Comparison of ENCODE assay signal across 13 cellular contexts in the genomic region with DNA sequence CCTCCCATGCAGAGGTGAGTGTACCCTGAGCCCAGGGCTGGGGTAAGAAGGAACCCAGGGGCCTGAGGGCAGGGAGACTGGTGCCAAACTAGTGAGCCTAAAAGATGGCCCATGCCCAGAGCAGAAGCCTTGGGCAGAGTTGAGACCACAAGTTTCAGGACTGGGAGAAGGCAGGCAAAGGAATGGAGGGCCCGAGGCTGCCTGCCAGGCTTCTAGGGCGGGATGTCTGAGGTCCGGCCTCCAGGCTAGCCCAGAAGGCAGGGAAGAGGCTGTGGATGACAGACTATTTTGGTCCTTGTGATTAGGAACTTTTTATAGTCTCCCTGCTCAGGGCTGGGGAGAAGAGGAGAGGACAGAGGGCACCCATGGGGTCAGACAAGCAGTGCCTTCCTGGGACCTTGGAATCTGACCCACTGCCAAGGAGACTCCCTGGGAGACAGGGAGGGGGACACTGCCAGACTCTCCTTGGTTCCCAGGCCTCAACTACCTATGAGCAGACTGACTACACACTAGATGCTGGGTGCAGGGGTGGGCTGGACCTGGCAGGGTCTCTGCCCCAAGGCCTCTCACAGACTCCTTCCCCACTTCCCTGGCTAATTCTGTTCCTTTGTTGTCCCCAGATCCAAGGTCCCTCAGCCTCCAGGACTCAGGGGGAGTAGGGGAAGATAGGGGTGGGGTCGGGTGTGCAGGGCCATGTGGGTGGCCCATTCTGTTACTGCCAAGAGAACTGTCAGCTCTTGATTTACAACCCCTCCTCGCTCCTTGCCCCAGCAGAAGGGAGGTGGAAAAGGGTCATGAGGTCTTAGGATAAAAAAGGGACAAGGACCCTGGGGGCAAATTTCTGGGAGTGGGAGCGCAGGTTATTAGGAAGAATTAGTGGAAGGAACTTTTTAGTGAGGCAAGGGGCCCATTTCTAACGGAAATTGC. TPM values are rescaled to one million over a fixed set of nuclear protein-coding genes. Genes with fewer than 3 reads are reported as not detected.
DNase-seq lines count a peak whose midpoint lies in the region; ATAC-seq and TF ChIP-seq lines count a peak whose summit lies in the region.
"Had no signal": no experiment of that assay in that cellular context is flagged by ENCODE, and none has a peak within 500 bp of the region (broad histone marks: within the 10 kb centered on the region; RNA-seq: fewer than 3 reads in every experiment).

No MANE protein-coding gene starts in this region.

- no peak for TF ChIP-seq RAD21 in SK-N-SH (IDR thresholded peaks at IDR 0.05; ENCODE audit: low read length)

- no peaks in the 10 kb centered on the region for H3K27me3 ChIP-seq in BLaER1
- H3K27me3 ChIP-seq in SK-N-SH (ENCODE audit: insufficient read depth), result no peaks in the 10 kb centered on the region
- peaks cover 3% of the 10 kb centered on the region for H3K27me3 ChIP-seq in left ventricle myocardium inferior (ENCODE audit: low read depth)
- H3K27me3 ChIP-seq in parathyroid adenoma (ENCODE audit: control insufficient read depth, insufficient read depth, low read length), result no peaks in the 10 kb centered on the region

- in situ Hi-C loops in G401 (cut with HindIII; ENCODE audit: low sequenced_read_pairs), result no loop called here

- H2AFZ ChIP-seq in SK-N-SH (ENCODE audit: low read depth) (peak overlapping the region; percentile 70; the same call in 1 of the 2 replicates), parathyroid adenoma (no peak overlapping the region)

- H3K9me2 ChIP-seq in SK-N-SH, result no peaks in the 10 kb centered on the region

- no peaks in the 10 kb centered on the region for H3K36me3 ChIP-seq in BLaER1
- no peaks in the 10 kb centered on the region for H3K36me3 ChIP-seq in SK-N-SH (replicated peaks in 1 of 2; ENCODE audit: control insufficient read depth in 1 of 2, insufficient read depth in 2 of 2, low read length in 1 of 2)
- no peaks in the 10 kb centered on the region for H3K36me3 ChIP-seq in left ventricle myocardium inferior
- no peaks in the 10 kb centered on the region for H3K36me3 ChIP-seq in parathyroid adenoma (ENCODE audit: control insufficient read depth, insufficient read depth, low read length)

- no peak for ATAC-seq in GM21576 (IDR thresholded peaks at IDR 0.05; ENCODE audit: unreplicated experiment)

- no peak for DNase-seq in SK-N-SH
- DNase-seq in left ventricle myocardium inferior, result peak; percentile 63
- no peak for DNase-seq in DMS79 treated with DMSO at 0.1 percent for 48 hours (lab: John Stamatoyannopoulos, UW)
- DNase-seq in RPMI8226, result no peak
- DNase-seq in G401 (ENCODE audit: low spot score), result no peak
- DNase-seq: HCEC 1CT, hypothalamus had no signal

- no peak for TF ChIP-seq CTCF in SK-N-SH (IDR thresholded peaks at IDR 0.05)
- no peak for TF ChIP-seq CTCF in left ventricle myocardium inferior (IDR thresholded peaks at IDR 0.05; ENCODE audit: borderline replicate concordance)
- no peak for TF ChIP-seq CTCF in parathyroid adenoma (IDR thresholded peaks at IDR 0.05)

- 65% methylated on average over 7 of the region's 7 CpGs for whole genome bisulfite sequencing in SK-N-SH (ENCODE audit: low lambda C conversion rate)

- CTCF ChIA-PET in SK-N-SH (lab: Yijun Ruan, JAX), result interaction anchor here (0.6 to 13.7 kb wide), 3 partner anchors 13 to 439 kb away, joined by 3 to 131 read pairs (median 4); no protein-coding TSS in a partner anchor

- peaks cover 98% of the 10 kb centered on the region for H3K4me1 ChIP-seq in BLaER1
- peaks cover 6 to 33% of the 10 kb centered on the region in 2 experiments; a peak in 1 of 4 replicates for H3K4me1 ChIP-seq in SK-N-SH (ENCODE audit: control insufficient read depth in 1 of 2, insufficient read depth in 2 of 2, low read depth in 1 of 2, low read length in 1 of 2)
- peaks cover 93% of the 10 kb centered on the region for H3K4me1 ChIP-seq in left ventricle myocardium inferior
- H3K4me1 ChIP-seq in parathyroid adenoma, result no peaks in the 10 kb centered on the region

- H3K4me2 ChIP-seq in BLaER1 (peak overlapping the region; percentile 100), SK-N-SH (peak overlapping the region; percentile 8; the same call in 1 of the 2 replicates), parathyroid adenoma (ENCODE audit: low read length) (no peak overlapping the region)
- H3K4me2 ChIP-seq: smooth muscle cell had no signal

- no peaks in the 10 kb centered on the region for H3F3A ChIP-seq in SK-N-SH (replicated peaks; ENCODE audit: insufficient read depth)

- H3K4me3 ChIP-seq in BLaER1, result peak overlapping the region; percentile 69
- peak overlapping the region in 1 of 2 experiments; percentile 43; a peak in 3 of 4 replicates for H3K4me3 ChIP-seq in SK-N-SH (ENCODE audit: low read depth in 2 of 2, low read length in 1 of 2)
- peak overlapping the region; percentile 68 for H3K4me3 ChIP-seq in left ventricle myocardium inferior
- H3K4me3 ChIP-seq in parathyroid adenoma (ENCODE audit: low read depth, low read length), result peak overlapping the region; percentile 29
- H3K4me3 ChIP-seq: smooth muscle cell had no signal

- no peak for TF ChIP-seq EP300 in SK-N-SH (IDR thresholded peaks at IDR 0.05; ENCODE audit: borderline replicate concordance in 1 of 2, low read depth in 1 of 2, low read length in 1 of 2)

- H4K20me1 ChIP-seq in BLaER1 (no peaks in the 10 kb centered on the region), SK-N-SH (ENCODE audit: insufficient read depth) (no peaks in the 10 kb centered on the region)

- POLR2A ChIA-PET in SK-N-SH (lab: Yijun Ruan, JAX), result no interaction called here

- intact Hi-C loops in left ventricle myocardium inferior (cut with micrococcal nuclease), result no loop called here

- H3K27ac ChIP-seq in BLaER1 (peak overlapping the region; percentile 88), SK-N-SH (ENCODE audit: low read depth in 2 of 2, low read length in 1 of 2) (peak overlapping the region in 1 of 2 experiments; percentile 60; a peak in 3 of 4 replicates), left ventricle myocardium inferior (replicated peaks) (peak overlapping the region; percentile 98), parathyroid adenoma (peak overlapping the region; percentile 39)

- peak overlapping the region; percentile 86 for H3K9ac ChIP-seq in BLaER1
- no peak overlapping the region for H3K9ac ChIP-seq in SK-N-SH
- no peak overlapping the region for H3K9ac ChIP-seq in parathyroid adenoma

- H3K79me2 ChIP-seq in SK-N-SH (ENCODE audit: insufficient read depth) (no peaks in the 10 kb centered on the region), parathyroid adenoma (no peaks in the 10 kb centered on the region)

- H3K9me3 ChIP-seq in BLaER1, result no peaks in the 10 kb centered on the region
- H3K9me3 ChIP-seq in SK-N-SH, result no peaks in the 10 kb centered on the region
- no peaks in the 10 kb centered on the region for H3K9me3 ChIP-seq in left ventricle myocardium inferior (replicated peaks)
- no peaks in the 10 kb centered on the region for H3K9me3 ChIP-seq in parathyroid adenoma (ENCODE audit: control insufficient read depth, low read length)

TF ChIP-seq in SK-N-SH, 30 proteins besides CTCF, POLR2A, EP300 and RAD21 (continues in another document):
- TF ChIP-seq, protein P1, sequence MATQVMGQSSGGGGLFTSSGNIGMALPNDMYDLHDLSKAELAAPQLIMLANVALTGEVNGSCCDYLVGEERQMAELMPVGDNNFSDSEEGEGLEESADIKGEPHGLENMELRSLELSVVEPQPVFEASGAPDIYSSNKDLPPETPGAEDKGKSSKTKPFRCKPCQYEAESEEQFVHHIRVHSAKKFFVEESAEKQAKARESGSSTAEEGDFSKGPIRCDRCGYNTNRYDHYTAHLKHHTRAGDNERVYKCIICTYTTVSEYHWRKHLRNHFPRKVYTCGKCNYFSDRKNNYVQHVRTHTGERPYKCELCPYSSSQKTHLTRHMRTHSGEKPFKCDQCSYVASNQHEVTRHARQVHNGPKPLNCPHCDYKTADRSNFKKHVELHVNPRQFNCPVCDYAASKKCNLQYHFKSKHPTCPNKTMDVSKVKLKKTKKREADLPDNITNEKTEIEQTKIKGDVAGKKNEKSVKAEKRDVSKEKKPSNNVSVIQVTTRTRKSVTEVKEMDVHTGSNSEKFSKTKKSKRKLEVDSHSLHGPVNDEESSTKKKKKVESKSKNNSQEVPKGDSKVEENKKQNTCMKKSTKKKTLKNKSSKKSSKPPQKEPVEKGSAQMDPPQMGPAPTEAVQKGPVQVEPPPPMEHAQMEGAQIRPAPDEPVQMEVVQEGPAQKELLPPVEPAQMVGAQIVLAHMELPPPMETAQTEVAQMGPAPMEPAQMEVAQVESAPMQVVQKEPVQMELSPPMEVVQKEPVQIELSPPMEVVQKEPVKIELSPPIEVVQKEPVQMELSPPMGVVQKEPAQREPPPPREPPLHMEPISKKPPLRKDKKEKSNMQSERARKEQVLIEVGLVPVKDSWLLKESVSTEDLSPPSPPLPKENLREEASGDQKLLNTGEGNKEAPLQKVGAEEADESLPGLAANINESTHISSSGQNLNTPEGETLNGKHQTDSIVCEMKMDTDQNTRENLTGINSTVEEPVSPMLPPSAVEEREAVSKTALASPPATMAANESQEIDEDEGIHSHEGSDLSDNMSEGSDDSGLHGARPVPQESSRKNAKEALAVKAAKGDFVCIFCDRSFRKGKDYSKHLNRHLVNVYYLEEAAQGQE (IDR thresholded peaks at IDR 0.05; ENCODE audit: low read depth, low read length), result no peak
- no peak for TF ChIP-seq GATA2 (CRISPR knock-in tag; IDR thresholded peaks at IDR 0.05)

RNA-seq across cellular contexts. Expression of a gene that starts 0.5 kb away (rescaled TPM):
- polyA plus RNA-seq in SK-N-SH (2012; rRNA removed), result 0.50 and 0.64 TPM in 2 replicates
- 0.31 and 0.38 TPM in 2 replicates for polyA plus RNA-seq in SK-N-SH (2012; cell fraction: cytosol; rRNA removed)
- polyA plus RNA-seq in SK-N-SH (2012; cell fraction: nucleus; rRNA removed), result 0.37 and 0.62 TPM in 2 replicates
- total RNA-seq in left ventricle myocardium inferior, result 3.1 TPM
- 3.5 and 5.1 TPM in 2 replicates for total RNA-seq in G401 (2014; rRNA removed; shearing (Covaris generic))
- total RNA-seq: smooth muscle cell had no signal
- polyA plus RNA-seq: smooth muscle cell had no signal

RNA-seq across cellular contexts. Expression of a gene that starts 9.4 kb away (rescaled TPM):
- not detected in 2 replicates for polyA plus RNA-seq in SK-N-SH (2012; rRNA removed)
- polyA plus RNA-seq in SK-N-SH (2012; cell fraction: cytosol; rRNA removed), result not detected in 2 replicates
- not detected in 2 replicates for polyA plus RNA-seq in SK-N-SH (2012; cell fraction: nucleus; rRNA removed)
- total RNA-seq in left ventricle myocardium inferior, result not detected
- not detected in 2 replicates for total RNA-seq in G401 (2014; rRNA removed; shearing (Covaris generic))
- total RNA-seq: aorta, smooth muscle cell, ureter had no signal
- polyA plus RNA-seq: aorta, smooth muscle cell had no signal

RNA-seq across cellular contexts. Expression of a gene that starts 10.3 kb away (rescaled TPM):
- 58.7 and 64.8 TPM in 2 replicates for polyA plus RNA-seq in SK-N-SH (2012; rRNA removed)
- polyA plus RNA-seq in SK-N-SH (2012; cell fraction: cytosol; rRNA removed), result 39.5 and 50.3 TPM in 2 replicates
- polyA plus RNA-seq in SK-N-SH (2012; cell fraction: nucleus; rRNA removed), result 33.5 and 78.6 TPM in 2 replicates
- total RNA-seq in left ventricle myocardium inferior, result 13.7 TPM
- total RNA-seq in G401 (2014; rRNA removed; shearing (Covaris generic)), result 46.4 and 97.1 TPM in 2 replicates

RNA-seq across cellular contexts. Expression of a gene that starts 12.3 kb away (rescaled TPM):
- not detected in 2 replicates for polyA plus RNA-seq in SK-N-SH (2012; rRNA removed)
- 0.04 and 0.05 TPM in 2 replicates for polyA plus RNA-seq in SK-N-SH (2012; cell fraction: cytosol; rRNA removed)
- 0.10 TPM in 1 of 2 replicates, not detected in the other for polyA plus RNA-seq in SK-N-SH (2012; cell fraction: nucleus; rRNA removed)
- total RNA-seq in left ventricle myocardium inferior, result not detected
- total RNA-seq in G401 (2014; rRNA removed; shearing (Covaris generic)), result not detected in 2 replicates
- total RNA-seq: aorta, smooth muscle cell, ureter had no signal
- polyA plus RNA-seq: smooth muscle cell had no signal

RNA-seq across cellular contexts. Expression of a gene that starts 17.9 kb away (rescaled TPM):
- polyA plus RNA-seq in SK-N-SH (2012; rRNA removed), result 0.49 and 0.58 TPM in 2 replicates
- 0.26 and 0.30 TPM in 2 replicates for polyA plus RNA-seq in SK-N-SH (2012; cell fraction: cytosol; rRNA removed)
- 3.3 and 4.2 TPM in 2 replicates for polyA plus RNA-seq in SK-N-SH (2012; cell fraction: nucleus; rRNA removed)
- 1.8 TPM for total RNA-seq in left ventricle myocardium inferior
- total RNA-seq in G401 (2014; rRNA removed; shearing (Covaris generic)), result not detected in 2 replicates
